In the genomic region with DNA sequence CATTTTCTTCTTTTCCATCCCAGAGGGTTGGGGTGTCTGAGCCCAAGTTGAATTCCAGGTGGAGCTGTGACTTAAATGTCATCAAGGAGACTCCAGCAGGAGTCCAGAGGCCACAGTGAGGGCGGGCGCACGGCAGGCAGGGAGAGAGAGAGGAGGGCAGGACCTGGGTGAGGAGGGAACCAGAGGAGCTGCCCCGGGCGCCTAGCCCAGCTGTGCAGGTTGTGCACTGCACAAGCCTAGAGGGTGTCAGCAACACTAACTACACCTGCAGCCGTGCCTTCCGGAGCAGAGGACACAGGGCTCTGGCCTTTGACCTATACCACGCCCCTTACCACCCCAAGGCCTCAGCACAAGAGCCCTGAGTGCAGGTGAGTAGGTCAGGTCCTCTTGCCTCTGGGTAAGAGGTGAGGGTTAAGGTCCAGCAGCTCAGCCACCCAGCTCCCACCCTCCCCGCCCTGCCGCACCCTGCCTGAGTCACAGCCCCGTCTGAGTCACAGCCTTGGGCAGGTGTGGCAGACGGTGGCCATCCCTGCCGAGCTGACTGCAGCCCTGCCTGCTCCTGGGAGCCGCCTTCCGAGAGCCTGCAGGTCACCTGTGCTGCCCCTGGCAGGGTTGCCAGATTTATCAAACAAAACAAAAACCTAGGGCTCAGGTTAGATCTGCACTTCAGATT, we compare ENCODE assay signal across 8 cellular contexts. TPM values are rescaled to one million over a fixed set of nuclear protein-coding genes. Genes with fewer than 3 reads are reported as not detected.
A peak's percentile ranks its signal among the peaks of the same experiment; 100 is the strongest.
DNase-seq lines count a peak whose midpoint lies in the region; ATAC-seq and TF ChIP-seq lines count a peak whose summit lies in the region.
"Had no signal": no experiment of that assay in that cellular context is flagged by ENCODE, and none has a peak within 500 bp of the region (broad histone marks: within the 10 kb centered on the region; RNA-seq: fewer than 3 reads in every experiment).

No MANE protein-coding gene starts in this region.

- H3F3A ChIP-seq in neural progenitor cell (ENCODE audit: low read depth) = peaks cover 4% of the 10 kb centered on the region

- H3K4me3 ChIP-seq in colonic mucosa (no peak overlapping the region), neural progenitor cell (no peak overlapping the region)

- no peak overlapping the region for H3K4me2 ChIP-seq in neural progenitor cell

- no peak for TF ChIP-seq CTCF in colonic mucosa (IDR thresholded peaks at IDR 0.05)
- no peak for TF ChIP-seq CTCF in neural progenitor cell (IDR thresholded peaks at IDR 0.05)

- no peak overlapping the region for H2AFZ ChIP-seq in neural progenitor cell (replicated peaks)

- H3K9ac ChIP-seq in colonic mucosa (ENCODE audit: low read depth in 2 of 2, low read length in 2 of 2) (peak overlapping the region; percentile 51 to 58), neural progenitor cell (no peak overlapping the region)

- intact Hi-C loops in colonic mucosa (cut with DNase I) = no loop called here

- no peaks in the 10 kb centered on the region for H3K36me3 Mint-ChIP-seq in neural progenitor cell
- H3K36me3 Mint-ChIP-seq: natural killer cell had no signal

- H3K27ac ChIP-seq in colonic mucosa (peak overlapping the region; percentile 39), neural progenitor cell (no peak overlapping the region)

- H3K9me3 Mint-ChIP-seq in neural progenitor cell = no peaks in the 10 kb centered on the region
- H3K9me3 Mint-ChIP-seq: natural killer cell had no signal

- peak overlapping the region; percentile 4 for H3K27ac Mint-ChIP-seq in neural progenitor cell
- H3K27ac Mint-ChIP-seq: natural killer cell had no signal

- DNase-seq in ELR (ENCODE audit: low read depth) (peak; percentile 75), LoVo (ENCODE audit: low spot score) (peak; percentile 93), colonic mucosa (peak; percentile 91), neural progenitor cell (ENCODE audit: low spot score) (no peak), T-helper 2 cell (no peak), ecto neural progenitor cell (ENCODE audit: low spot score) (no peak)
- DNase-seq: natural killer cell had no signal

- H3K36me3 ChIP-seq in colonic mucosa (no peaks in the 10 kb centered on the region), neural progenitor cell (no peaks in the 10 kb centered on the region)

- ATAC-seq in GM19035 (IDR thresholded peaks at IDR 0.05; ENCODE audit: unreplicated experiment) = no peak

- no peaks in the 10 kb centered on the region for H3K79me2 ChIP-seq in neural progenitor cell (ENCODE audit: low read depth)

- H3K27me3 ChIP-seq in colonic mucosa = no peaks in the 10 kb centered on the region
- peaks cover 12% of the 10 kb centered on the region for H3K27me3 ChIP-seq in neural progenitor cell

- peaks cover 6% of the 10 kb centered on the region for H3K27me3 Mint-ChIP-seq in neural progenitor cell (ENCODE audit: insufficient read depth, low read depth)

- H3K4me1 ChIP-seq in colonic mucosa (peaks cover 38% of the 10 kb centered on the region), neural progenitor cell (peaks cover 11% of the 10 kb centered on the region)

- H3K4me3 Mint-ChIP-seq in neural progenitor cell = peak overlapping the region; percentile 3
- H3K4me3 Mint-ChIP-seq: natural killer cell had no signal

- no peaks in the 10 kb centered on the region for H4K20me1 ChIP-seq in neural progenitor cell (ENCODE audit: low read depth)

- H3K4me1 Mint-ChIP-seq in neural progenitor cell = peaks cover 22% of the 10 kb centered on the region
- H3K4me1 Mint-ChIP-seq: natural killer cell had no signal

- H3K9me3 ChIP-seq in colonic mucosa (no peaks in the 10 kb centered on the region), neural progenitor cell (ENCODE audit: low read depth) (no peaks in the 10 kb centered on the region)

RNA-seq across cellular contexts. Expression of a gene that starts 6.4 kb away (rescaled TPM):
- total RNA-seq in colonic mucosa (100 to 1,000 TPM; 197 to 372 TPM), neural progenitor cell (ENCODE audit: low replicate concordance) (2.4 and 3.4 TPM in 2 replicates)

RNA-seq across cellular contexts. Expression of a gene that starts 18.7 kb away (rescaled TPM):
- total RNA-seq in colonic mucosa (1 to 10 TPM in 1 of 2 donors, under 1 TPM in 1; 0.82 to 2.8 TPM), neural progenitor cell (ENCODE audit: low replicate concordance) (11.8 and 52.8 TPM in 2 replicates)

RNA-seq across cellular contexts. Expression of a gene that starts 30.9 kb away (rescaled TPM):
- total RNA-seq in colonic mucosa (10 to 100 TPM; 17.3 to 28.4 TPM), neural progenitor cell (ENCODE audit: low replicate concordance) (16.5 and 47.4 TPM in 2 replicates)

RNA-seq across cellular contexts. Expression of a gene that starts 49.1 kb away (rescaled TPM):
- 1 to 10 TPM in 1 of 2 donors, under 1 TPM in 1; 0.11 to 3.3 TPM for total RNA-seq in colonic mucosa
- not detected in 2 replicates for total RNA-seq in neural progenitor cell (ENCODE audit: low replicate concordance)
- total RNA-seq: natural killer cell had no signal

RNA-seq across cellular contexts. Expression of a gene that starts 54.7 kb away (rescaled TPM):
- total RNA-seq in colonic mucosa (1 to 10 TPM in 1 of 2 donors, under 1 TPM in 1; 0.56 to 1.2 TPM), neural progenitor cell (ENCODE audit: low replicate concordance) (not detected in 2 replicates)
- total RNA-seq: natural killer cell had no signal

Comparison
In these comparisons a context has a peak if more than half of its experiments do, and no peak if none do; other contexts are left out.
1. DNase-seq: peak in ELR (single experiment), LoVo (single experiment) and colonic mucosa (single experiment); none in neural progenitor cell (single experiment), T-helper 2 cell (0 of 5) and ecto neural progenitor cell (single experiment).
2. RNA of a gene that starts 6.4 kb away (total RNA-seq): 197 to 372 TPM in colonic mucosa; 2.4 to 3.4 TPM in neural progenitor cell; every median in the first group is over 10 times any median in the second.